Comparison of ENCODE assay signal across 32 cellular contexts in genomic region chr5:38802125-38802524, GRCh38. TPM values are rescaled to one million over a fixed set of nuclear protein-coding genes. Genes with fewer than 3 reads are reported as not detected.
"Had no signal": no experiment of that assay in that cellular context is flagged by ENCODE, and none has a peak within 500 bp of the region (broad histone marks: within the 10 kb centered on the region; RNA-seq: fewer than 3 reads in every experiment).

No MANE protein-coding gene starts in this region.

- H3K27me3 ChIP-seq: adrenal gland, body of pancreas, brain microvascular endothelial cell, breast epithelium had no signal

- H3K4me3 ChIP-seq: adrenal gland, body of pancreas, breast epithelium had no signal

- H3K36me3 ChIP-seq: adrenal gland, brain microvascular endothelial cell, breast epithelium had no signal

- DNase-seq: activated B cell treated with CpG ODN at 0.5 μM for 24 hours; activated CD4-positive, alpha-beta memory T cell treated with anti-CD3 and anti-CD28 coated beads for 36 hours; activated CD4-positive, alpha-beta T cell treated with anti-CD3 and anti-CD28 coated beads for 4 hours; activated CD4-positive, alpha-beta T cell treated with anti-CD3 and anti-CD28 coated beads, Interleukin-2, amount 50 U/mL, for 1 hour; activated CD4-positive, alpha-beta T cell treated with anti-CD3 and anti-CD28 coated beads, Interleukin-2, amount 50 U/mL, for 4 hours; activated CD4-positive, CD25-positive, alpha-beta regulatory T cell treated with anti-CD3 and anti-CD28 coated beads, Interleukin-2, amount 50 U/mL, for 72 hours; activated CD8-positive, alpha-beta memory T cell treated with anti-CD3 and anti-CD28 coated beads, Interleukin-2, amount 50 U/mL, for 4 hours; activated CD8-positive, alpha-beta T cell treated with anti-CD3 and anti-CD28 coated beads for 36 hours; activated effector memory CD4-positive, alpha-beta T cell treated with anti-CD3 and anti-CD28 coated beads, Interleukin-2, amount 50 U/mL, for 16 hours; activated gamma-delta T cell treated with Interleukin-2 at 50 U/mL for 16 hours; activated naive CD4-positive, alpha-beta T cell; activated naive CD4-positive, alpha-beta T cell treated with anti-CD3 and anti-CD28 coated beads for 36 hours; activated naive CD8-positive, alpha-beta T cell treated with anti-CD3 and anti-CD28 coated beads for 36 hours; activated T-cell treated with anti-CD3 and anti-CD28 coated beads for 4 hours; activated T-cell treated with anti-CD3 and anti-CD28 coated beads, Interleukin-2, amount 50 U/mL, for 1 hour; activated T-cell treated with anti-CD3 and anti-CD28 coated beads, Interleukin-2, amount 50 U/mL, for 4 hours; activated T-cell treated with anti-CD3 and anti-CD28 coated beads, Interleukin-2, amount 50 U/mL, for 72 hours; adrenal gland; amniotic stem cell; aorta; body of pancreas; brain microvascular endothelial cell; central memory CD4-positive, alpha-beta T cell; T-helper 2 cell; T-helper 9 cell had no signal

- ATAC-seq: activated CD8-positive, alpha-beta T cell treated with anti-CD3 and anti-CD28 coated beads for 36 hours; activated naive CD4-positive, alpha-beta T cell treated with anti-CD3 and anti-CD28 coated beads, Interleukin-2, amount 50 U/mL, for 72 hours; activated T-cell treated with anti-CD3 and anti-CD28 coated beads, Interleukin-2, amount 50 U/mL, for 4 hours; activated T-cell treated with anti-CD3 and anti-CD28 coated beads, Interleukin-2, amount 50 U/mL, for 72 hours; activated T-helper 17 cell treated with anti-CD3 and anti-CD28 coated beads, Interleukin-2, amount 50 U/mL, for 72 hours; body of pancreas had no signal

- H3K27ac ChIP-seq: body of pancreas, brain microvascular endothelial cell, breast epithelium, VCaP had no signal

- H3K4me1 ChIP-seq: body of pancreas, breast epithelium had no signal

- H3K9me3 ChIP-seq: adrenal gland, body of pancreas, breast epithelium had no signal

RNA-seq across cellular contexts. Expression of gene OSMR, which starts 43.7 kb away (rescaled TPM):
- total RNA-seq: activated CD4-positive, alpha-beta T cell treated with anti-CD3 and anti-CD28 coated beads, Interleukin-2, amount 10 ng/mL, durations not matched to agents 24 days and 14 days; activated CD8-positive, alpha-beta memory T cell treated with anti-CD3 and anti-CD28 coated beads for 36 hours; activated CD8-positive, alpha-beta T cell treated with anti-CD3 and anti-CD28 coated beads for 36 hours; activated naive CD8-positive, alpha-beta T cell treated with anti-CD3 and anti-CD28 coated beads for 36 hours; activated T-helper 1 cell treated with anti-CD3 and anti-CD28 coated beads, Interleukin-12 subunit alpha, Interleukin-12 subunit beta, Interleukin-2, Interleukin-4 antibody, amounts not matched to agents 30 ng/mL and 10 ng/mL and 1 ng/mL, durations not matched to agents 14 hours and 24 hours and 36 hours had no signal
